1 cellular context compared by ENCODE assay signal in genomic region chr22:30636226-30637077, GRCh38.
TF ChIP-seq lines count a peak whose summit lies in the region.

No MANE protein-coding gene starts in this region.

TF ChIP-seq in IMR-90, 13 proteins besides CTCF, POLR2A, EP300 and RAD21:
- TF ChIP-seq RFX5 (IDR thresholded peaks at IDR 0.05; ENCODE audit: low read depth, low read length) = no peak
- TF ChIP-seq BHLHE40 (IDR thresholded peaks at IDR 0.05; ENCODE audit: low read depth, low read length) = no peak
- TF ChIP-seq RCOR1 (IDR thresholded peaks at IDR 0.05; ENCODE audit: insufficient replicate concordance, low read length) = no peak
- TF ChIP-seq MAFK (IDR thresholded peaks at IDR 0.05; ENCODE audit: low read depth, low read length) = no peak
- no peak for TF ChIP-seq CHD1 (IDR thresholded peaks at IDR 0.05; ENCODE audit: low read depth, low read length)
- no peak for TF ChIP-seq FOS (IDR thresholded peaks at IDR 0.05; ENCODE audit: low read depth, low read length)
- no peak for TF ChIP-seq CEBPB (IDR thresholded peaks at IDR 0.05; ENCODE audit: low read depth, low read length)
- no peak for TF ChIP-seq MXI1 (IDR thresholded peaks at IDR 0.05; ENCODE audit: borderline replicate concordance, low read depth, low read length)
- TF ChIP-seq NFE2L2 (IDR thresholded peaks at IDR 0.05; ENCODE audit: low read depth, low read length) = no peak
- TF ChIP-seq ELK1 (IDR thresholded peaks at IDR 0.05; ENCODE audit: borderline replicate concordance, low read depth, low read length) = no peak
